In the genomic region with DNA sequence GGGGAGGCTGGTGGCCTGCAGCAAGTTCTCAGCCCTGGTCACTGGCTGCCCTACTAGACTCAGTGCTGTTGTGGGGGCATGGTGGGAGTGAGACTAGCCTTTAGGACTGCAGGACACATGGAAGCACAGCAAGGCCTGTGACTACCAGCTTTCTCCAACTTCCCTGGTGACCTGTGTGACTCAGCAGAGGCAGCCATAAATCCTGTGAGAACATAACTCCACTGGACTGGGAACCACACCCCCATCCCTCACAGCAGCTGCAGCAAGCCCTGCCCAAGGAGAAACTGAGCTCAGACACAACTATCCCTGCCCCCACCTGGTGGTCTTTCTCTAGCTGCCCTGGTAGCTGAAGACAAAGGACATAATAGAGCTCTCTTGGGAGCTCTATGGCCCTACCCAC, we compare ENCODE assay signal across 22 cellular contexts.
DNase-seq lines count a peak whose midpoint lies in the region; ATAC-seq, FAIRE-seq and TF ChIP-seq lines count a peak whose summit lies in the region.
"Had no signal": no experiment of that assay in that cellular context is flagged by ENCODE, and none has a peak within 500 bp of the region (broad histone marks: within the 10 kb centered on the region; RNA-seq: fewer than 3 reads in every experiment).

No MANE protein-coding gene starts in this region.

- no peak overlapping the region for H3K23ac ChIP-seq in H1 (ENCODE audit: insufficient read length)

- H3K4me2 ChIP-seq in H1 (ENCODE audit: insufficient read depth in 1 of 2, low read depth in 2 of 2, low read length in 2 of 2) = no peak overlapping the region
- H3K4me2 ChIP-seq: smooth muscle cell had no signal

- no peak overlapping the region for H3K18ac ChIP-seq in H1 (ENCODE audit: extremely low read depth, low read length)

- H3K23me2 ChIP-seq in H1 (ENCODE audit: low read depth, low read length) = no peaks in the 10 kb centered on the region

- no peak overlapping the region for H3K4ac ChIP-seq in H1 (replicated peaks; ENCODE audit: insufficient read length, low read depth, low read length)

- H3K79me1 ChIP-seq in H1 (ENCODE audit: low read depth, low read length) = no peaks in the 10 kb centered on the region

- TF ChIP-seq POLR2A in H1 (IDR thresholded peaks at IDR 0.05; ENCODE audit: control extremely low read depth in 1 of 2, low read depth in 2 of 2, low read length in 2 of 2) = no peak

- no peak overlapping the region for H4K91ac ChIP-seq in H1 (replicated peaks; ENCODE audit: insufficient read length, low read length)

- no peak overlapping the region for H2AK5ac ChIP-seq in H1 (ENCODE audit: low read depth, low read length)

- H2BK5ac ChIP-seq in H1 (ENCODE audit: low read depth, low read length) = no peak overlapping the region

- DNase-seq in EL (peak; percentile 70), OCI-M1 (lab: John Stamatoyannopoulos, UW) (peak; percentile 8), H1 (ENCODE audit: low read depth in 1 of 2, low spot score in 2 of 2) (no peak), myocyte (ENCODE audit: low read depth) (peak; percentile 62), SKM-1 treated with dmso at 0.1 percent for 144 hours (lab: John Stamatoyannopoulos, UW; ENCODE audit: unreplicated experiment) (no peak), T-helper 9 cell (no peak), NCI-H82 treated with DMSO at 0.1 percent for 48 hours (lab: John Stamatoyannopoulos, UW; ENCODE audit: unreplicated experiment) (no peak)
- no peak for DNase-seq in activated CD8-positive, alpha-beta memory T cell treated with anti-CD3 and anti-CD28 coated beads, Interleukin-2, amount 10 ng/mL, durations not matched to agents 7 days and 5 days
- DNase-seq: activated CD4-positive, alpha-beta T cell treated with anti-CD3 and anti-CD28 coated beads for 4 hours; activated naive CD4-positive, alpha-beta T cell; AML-193; KBM-7; left lung; NCI-H1105 treated with DMSO at 0.1 percent for 48 hours; NCI-H2171; Right ventricle myocardium superior had no signal

- no peak overlapping the region for H2BK15ac ChIP-seq in H1 (ENCODE audit: low read length)

- no peaks in the 10 kb centered on the region for H3K9me3 ChIP-seq in H1 (ENCODE audit: insufficient read depth in 2 of 2, low read depth in 1 of 2, low read length in 1 of 2)
- H3K9me3 ChIP-seq: left lung, thoracic aorta had no signal

- peak overlapping the region; percentile 27; the same call in 1 of the 2 replicates for H2AFZ ChIP-seq in H1 (ENCODE audit: low read length)
- H2AFZ ChIP-seq: parathyroid adenoma had no signal

- H2BK12ac ChIP-seq in H1 (ENCODE audit: low read depth, low read length) = no peak overlapping the region

- no peak for TF ChIP-seq RAD21 in H1 (IDR thresholded peaks at IDR 0.05 in 1 of 2, conservative IDR thresholded peaks at IDR 0.05 in 1 of 2; ENCODE audit: low read depth in 2 of 2, low read length in 2 of 2)

- no peak for TF ChIP-seq EP300 in H1 (IDR thresholded peaks at IDR 0.05; ENCODE audit: borderline replicate concordance in 1 of 2, low read depth in 2 of 2, low read length in 2 of 2)

- H3K27me3 ChIP-seq in H1 (replicated peaks in 1 of 4; ENCODE audit: control insufficient read depth in 3 of 4, extremely low read depth in 1 of 4, insufficient read depth in 3 of 4, low read length in 3 of 4) = no peaks in the 10 kb centered on the region
- H3K27me3 ChIP-seq: ascending aorta, left lung had no signal

- no peak overlapping the region for H4K8ac ChIP-seq in H1 (ENCODE audit: extremely low read depth, insufficient read depth, low read length)

- no peaks in the 10 kb centered on the region for H3K36me3 Mint-ChIP-seq in activated CD8-positive, alpha-beta memory T cell treated with anti-CD3 and anti-CD28 coated beads, Interleukin-2, amount 10 ng/mL, durations not matched to agents 7 days and 5 days

- H3K4me1 Mint-ChIP-seq in activated CD8-positive, alpha-beta memory T cell treated with anti-CD3 and anti-CD28 coated beads, Interleukin-2, amount 10 ng/mL, durations not matched to agents 7 days and 5 days = no peaks in the 10 kb centered on the region

- no peak overlapping the region for H3K9ac ChIP-seq in H1 (replicated peaks in 1 of 4; ENCODE audit: extremely low read depth in 1 of 4, low read depth in 3 of 4, low read length in 3 of 4)
- H3K9ac ChIP-seq: parathyroid adenoma had no signal

- no peaks in the 10 kb centered on the region; a peak in 1 of 8 replicates for H3K36me3 ChIP-seq in H1 (ENCODE audit: control insufficient read depth in 2 of 4, insufficient read depth in 4 of 4, low read length in 3 of 4)
- H3K36me3 ChIP-seq: ascending aorta, left lung, thoracic aorta had no signal

- no peak for ATAC-seq in activated CD8-positive, alpha-beta memory T cell treated with anti-CD3 and anti-CD28 coated beads, Interleukin-2, amount 10 ng/mL, durations not matched to agents 7 days and 5 days
- ATAC-seq: left lung had no signal

- POLR2A ChIA-PET in H1 (lab: Charles Lee; ENCODE audit: partially characterized antibody) = no interaction called here

- FAIRE-seq in H1 (lab: Jason Lieb, UNC) = no peak
- FAIRE-seq: GM18507 had no signal

- no peaks in the 10 kb centered on the region for H4K20me1 ChIP-seq in H1 (replicated peaks in 1 of 2; ENCODE audit: control insufficient read depth in 1 of 2, insufficient read depth in 2 of 2, low read length in 2 of 2)

- no peak overlapping the region for H3K27ac Mint-ChIP-seq in activated CD8-positive, alpha-beta memory T cell treated with anti-CD3 and anti-CD28 coated beads, Interleukin-2, amount 10 ng/mL, durations not matched to agents 7 days and 5 days
- H3K27ac Mint-ChIP-seq: dendritic cell treated with granulocyte-macrophage colony-stimulating factor and Interleukin-4, amounts not matched to agents 40 ng/mL and 50 ng/mL, for 4 days had no signal

- H3K9me3 Mint-ChIP-seq in activated CD8-positive, alpha-beta memory T cell treated with anti-CD3 and anti-CD28 coated beads, Interleukin-2, amount 10 ng/mL, durations not matched to agents 7 days and 5 days (ENCODE audit: low read depth) = no peaks in the 10 kb centered on the region

- no peak overlapping the region for H3K27ac ChIP-seq in H1 (ENCODE audit: low read depth, low read length)
- H3K27ac ChIP-seq: ascending aorta, left lung, parathyroid adenoma, thoracic aorta had no signal

- no peak overlapping the region for H4K5ac ChIP-seq in H1 (ENCODE audit: insufficient read length, low read depth, low read length)

- no peak overlapping the region for H3K56ac ChIP-seq in H1 (replicated peaks; ENCODE audit: insufficient read length, low read depth, low read length)

- no peaks in the 10 kb centered on the region for H3K79me2 ChIP-seq in H1 (ENCODE audit: control insufficient read depth in 1 of 2, insufficient read depth in 2 of 2, low read length in 2 of 2)
- H3K79me2 ChIP-seq: parathyroid adenoma had no signal

- TF ChIP-seq CTCF in H1 (IDR thresholded peaks at IDR 0.05; ENCODE audit: control extremely low read depth in 1 of 3, insufficient read depth in 1 of 3, low read depth in 1 of 3, low read length in 3 of 3) = no peak

- H3K27me3 Mint-ChIP-seq in activated CD8-positive, alpha-beta memory T cell treated with anti-CD3 and anti-CD28 coated beads, Interleukin-2, amount 10 ng/mL, durations not matched to agents 7 days and 5 days = peaks cover 20% of the 10 kb centered on the region

- no peak overlapping the region for H2BK20ac ChIP-seq in H1 (ENCODE audit: low read length)

- CTCF ChIA-PET in H1 (lab: Charles Lee; ENCODE audit: partially characterized antibody) = no interaction called here
- CTCF ChIA-PET in activated CD8-positive, alpha-beta memory T cell treated with anti-CD3 and anti-CD28 coated beads, Interleukin-2, amount 10 ng/mL, durations not matched to agents 7 days and 5 days (lab: Charles Lee) = no interaction called here

- H3K14ac ChIP-seq in H1 (ENCODE audit: insufficient read length) = no peak overlapping the region

- no peak overlapping the region for H3K4me3 Mint-ChIP-seq in activated CD8-positive, alpha-beta memory T cell treated with anti-CD3 and anti-CD28 coated beads, Interleukin-2, amount 10 ng/mL, durations not matched to agents 7 days and 5 days
- H3K4me3 Mint-ChIP-seq: dendritic cell treated with granulocyte-macrophage colony-stimulating factor and Interleukin-4, amounts not matched to agents 40 ng/mL and 50 ng/mL, for 4 days had no signal

- H3K4me3 ChIP-seq in H1 (ENCODE audit: extremely low read depth in 1 of 4, insufficient read depth in 2 of 4, low read depth in 3 of 4, low read length in 4 of 4) = no peak overlapping the region
- H3K4me3 ChIP-seq: ascending aorta, left lung, smooth muscle cell, thoracic aorta had no signal

- no peaks in the 10 kb centered on the region for H3K4me1 ChIP-seq in H1 (replicated peaks in 1 of 4; ENCODE audit: control insufficient read depth in 3 of 4, insufficient read depth in 4 of 4, low read length in 3 of 4)
- H3K4me1 ChIP-seq: left lung had no signal

- no peak overlapping the region for H2BK120ac ChIP-seq in H1 (replicated peaks; ENCODE audit: low read depth, low read length)

TF ChIP-seq in H1, 55 proteins besides CTCF, POLR2A, EP300 and RAD21:
- TF ChIP-seq CHD1 (IDR thresholded peaks at IDR 0.05; ENCODE audit: low read depth, low read length) (no peak), TEAD4 (IDR thresholded peaks at IDR 0.05; ENCODE audit: low read depth, low read length) (no peak), EGR1 (IDR thresholded peaks at IDR 0.05; ENCODE audit: borderline replicate concordance, low read depth, low read length) (no peak), KDM1A (IDR thresholded peaks at IDR 0.05; ENCODE audit: borderline replicate concordance, low read length) (no peak), SIN3A (conservative IDR thresholded peaks at IDR 0.05 in 1 of 2, IDR thresholded peaks at IDR 0.05 in 1 of 2; ENCODE audit: low read depth in 1 of 2, low read length in 2 of 2) (no peak), JUN (IDR thresholded peaks at IDR 0.05; ENCODE audit: low read depth, low read length) (no peak), RXRA (IDR thresholded peaks at IDR 0.05; ENCODE audit: insufficient read depth, low read depth, low read length) (no peak), BCL11A (IDR thresholded peaks at IDR 0.05; ENCODE audit: low read depth in 2 of 2, low read length in 2 of 2) (no peak), SIX5 (IDR thresholded peaks at IDR 0.05; ENCODE audit: low read depth, low read length) (no peak), FOSL1 (IDR thresholded peaks at IDR 0.05; ENCODE audit: insufficient read depth, low read depth, low read length) (no peak), POLR2AphosphoS5 (IDR thresholded peaks at IDR 0.05; ENCODE audit: low read depth, low read length) (no peak), HDAC6 (IDR thresholded peaks at IDR 0.05; ENCODE audit: low read depth, low read length) (no peak), GABPA (IDR thresholded peaks at IDR 0.05; ENCODE audit: borderline replicate concordance, insufficient read depth, low read length) (no peak), TCF12 (IDR thresholded peaks at IDR 0.05; ENCODE audit: low read depth, low read length) (no peak)
TF ChIP-seq in H1: peak in this region for 0.

Comparison
In these comparisons a context has a peak if more than half of its experiments do, and no peak if none do; other contexts are left out.
1. DNase-seq: peak in EL (single experiment), OCI-M1 (single experiment) and myocyte (single experiment); none in H1 (0 of 2), SKM-1 treated with dmso at 0.1 percent for 144 hours (single experiment), activated CD8-positive, alpha-beta memory T cell treated with anti-CD3 and anti-CD28 coated beads, Interleukin-2, amount 10 ng/mL, durations not matched to agents 7 days and 5 days (single experiment), T-helper 9 cell (single experiment) and NCI-H82 treated with DMSO at 0.1 percent for 48 hours (single experiment).